26 cellular contexts compared by ENCODE assay signal in the genomic region with DNA sequence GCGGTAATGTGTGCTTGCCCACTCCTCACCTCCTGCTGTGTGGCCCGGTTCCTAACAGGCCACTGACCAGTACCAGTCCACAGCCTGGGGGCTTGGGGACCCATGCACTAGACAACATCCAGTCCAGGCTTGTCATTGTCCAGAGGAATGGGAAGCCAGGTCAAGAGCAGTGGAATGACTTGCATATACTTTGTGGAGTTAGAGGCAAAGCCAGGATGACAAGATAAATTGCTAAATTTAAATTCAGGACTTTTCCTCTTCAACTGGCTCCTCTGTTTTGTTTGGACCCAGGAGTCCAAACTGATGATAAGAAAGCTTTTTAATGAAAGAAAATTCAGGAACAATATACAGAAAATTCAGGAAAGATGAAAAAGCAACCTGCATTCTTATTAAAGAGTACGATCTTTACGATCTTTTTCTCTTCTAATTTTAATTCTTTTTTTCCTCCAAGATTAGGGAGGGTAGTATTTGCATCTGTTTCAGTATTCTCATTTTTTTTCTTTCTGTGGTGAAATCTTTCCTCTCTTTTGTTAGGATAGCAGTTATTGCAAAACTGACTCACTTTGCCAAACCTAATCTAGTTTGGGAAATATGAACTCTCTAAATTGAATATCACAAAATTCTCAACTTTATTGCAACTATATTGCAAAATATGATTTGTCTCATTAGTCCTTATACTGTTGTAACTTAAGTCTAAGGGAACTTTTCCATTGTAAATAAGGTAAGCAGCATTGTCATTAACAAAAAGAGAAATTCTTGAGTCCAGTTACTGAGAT. TPM values are rescaled to one million over a fixed set of nuclear protein-coding genes. Genes with fewer than 3 reads are reported as not detected.
DNase-seq lines count a peak whose midpoint lies in the region; ATAC-seq, FAIRE-seq and TF ChIP-seq lines count a peak whose summit lies in the region.
"Had no signal": no experiment of that assay in that cellular context is flagged by ENCODE, and none has a peak within 500 bp of the region (broad histone marks: within the 10 kb centered on the region; RNA-seq: fewer than 3 reads in every experiment).

No MANE protein-coding gene starts in this region.

- H3K79me2 ChIP-seq in osteoblast (ENCODE audit: insufficient read depth, low read length) = peaks cover 12% of the 10 kb centered on the region

- peaks cover 0 to 3% (median 0%) of the 10 kb centered on the region in 9 donors for H3K36me3 ChIP-seq in heart left ventricle
- peaks cover 40% of the 10 kb centered on the region for H3K36me3 ChIP-seq in osteoblast (ENCODE audit: insufficient read depth, low read length)
- H3K36me3 ChIP-seq: BLaER1 treated with 17β-estradiol and CSF1 and Interleukin-3, amounts not matched to agents 10 nM and 100 nM; breast epithelium; left lung; thoracic aorta had no signal

- H3K27me3 ChIP-seq in right cardiac atrium (ENCODE audit: control insufficient read depth, insufficient read depth) (no peaks in the 10 kb centered on the region), heart left ventricle (no peaks in the 10 kb centered on the region), osteoblast (ENCODE audit: insufficient read depth, low read length) (no peaks in the 10 kb centered on the region)
- H3K27me3 ChIP-seq: BLaER1 treated with 17β-estradiol and CSF1 and Interleukin-3, amounts not matched to agents 10 nM and 100 nM; breast epithelium; left lung had no signal

- H3K4me2 ChIP-seq in osteoblast (ENCODE audit: insufficient read depth, low read length) = peak overlapping the region; percentile 44
- H3K4me2 ChIP-seq: BLaER1 treated with 17β-estradiol and CSF1 and Interleukin-3, amounts not matched to agents 10 nM and 100 nM had no signal

- 88% methylated on average over 4 of the region's 4 CpGs for WGBS in right cardiac atrium
- 90 to 94% (median 91%) methylated on average over 4 of the region's 4 CpGs for WGBS in heart left ventricle, 4 donors

- DNase-seq in right cardiac atrium = no peak
- no peak for DNase-seq in heart left ventricle
- peak; percentile 56 for DNase-seq in fibroblast of pulmonary artery (ENCODE audit: low read depth)
- peak; percentile 83 for DNase-seq in osteoblast (ENCODE audit: insufficient read length, low spot score, missing footprints)
- no peak for DNase-seq in NCI-H524 treated with DMSO at 0.1 percent for 48 hours (lab: John Stamatoyannopoulos, UW)
- DNase-seq in HTR-8/SVneo (ENCODE audit: insufficient read length, low spot score) = no peak
- no peak for DNase-seq in activated naive CD4-positive, alpha-beta T cell treated with Interleukin-2 at 50 U/mL for 16 hours
- DNase-seq: 8988T; activated CD4-positive, alpha-beta T cell treated with anti-CD3 and anti-CD28 coated beads, Interleukin-2, amount 10 ng/mL, durations not matched to agents 7 days and 5 days; activated naive CD8-positive, alpha-beta T cell treated with anti-CD3 and anti-CD28 coated beads, Interleukin-2, amount 50 U/mL, for 24 hours; immature natural killer cell; KBM-7; left lung; MM.1S; NCI-H1436; NCI-H510A treated with DMSO at 0.1 percent for 48 hours; small intestine had no signal

- H3K4me1 ChIP-seq in right cardiac atrium (ENCODE audit: control insufficient read depth, insufficient read depth, low read length) (peaks cover 6% of the 10 kb centered on the region), heart left ventricle (peaks cover 0 to 11% (median 1%) of the 10 kb centered on the region in 12 donors), osteoblast (ENCODE audit: insufficient read depth, low read length) (peaks cover 25% of the 10 kb centered on the region)
- H3K4me1 ChIP-seq: breast epithelium, left lung had no signal

- H3K4me3 ChIP-seq in right cardiac atrium (ENCODE audit: low read length) = no peak overlapping the region
- H3K4me3 ChIP-seq in heart left ventricle = no peak overlapping the region
- no peak overlapping the region for H3K4me3 ChIP-seq in fibroblast of pulmonary artery (replicated peaks; ENCODE audit: low read depth, low read length)
- no peak overlapping the region for H3K4me3 ChIP-seq in osteoblast (ENCODE audit: insufficient read depth, low read length)
- H3K4me3 ChIP-seq: BLaER1 treated with 17β-estradiol and CSF1 and Interleukin-3, amounts not matched to agents 10 nM and 100 nM; breast epithelium; coronary artery; left lung; thoracic aorta had no signal

- TF ChIP-seq CTCF in heart left ventricle (IDR thresholded peaks at IDR 0.05) (no peak), fibroblast of pulmonary artery (IDR thresholded peaks at IDR 0.05; ENCODE audit: low read length, missing control alignments) (no peak), osteoblast (IDR thresholded peaks at IDR 0.05; ENCODE audit: extremely low read depth, low read depth, low read length) (no peak)

- no peak overlapping the region for H2AFZ ChIP-seq in osteoblast (ENCODE audit: low read length)

- FAIRE-seq in HTR-8/SVneo (lab: Jason Lieb, UNC) = no peak
- FAIRE-seq: D721Med, RCC 7860, small intestine had no signal

- intact Hi-C loops in right cardiac atrium (cut with DNase I) = no loop called here
- intact Hi-C loops in heart left ventricle (cut with DNase I) = no loop called here

- H3K9me3 ChIP-seq in right cardiac atrium (ENCODE audit: control insufficient read depth, low read length) (no peaks in the 10 kb centered on the region), heart left ventricle (no peaks in the 10 kb centered on the region), osteoblast (ENCODE audit: low read depth, low read length) (no peaks in the 10 kb centered on the region)
- H3K9me3 ChIP-seq: BLaER1 treated with 17β-estradiol and CSF1 and Interleukin-3, amounts not matched to agents 10 nM and 100 nM; breast epithelium; left lung; thoracic aorta had no signal

- H3K27ac ChIP-seq in right cardiac atrium (ENCODE audit: low read length) = no peak overlapping the region
- peak overlapping the region in 1 of 12 donors; percentile 34 for H3K27ac ChIP-seq in heart left ventricle
- H3K27ac ChIP-seq in osteoblast (ENCODE audit: low read depth, low read length) = peak overlapping the region; percentile 74
- H3K27ac ChIP-seq: BLaER1 treated with 17β-estradiol and CSF1 and Interleukin-3, amounts not matched to agents 10 nM and 100 nM; thoracic aorta had no signal

- ATAC-seq in right cardiac atrium = peak; percentile 24 to 25
- ATAC-seq in heart left ventricle = no peak
- no peak for ATAC-seq in GM21717 (IDR thresholded peaks at IDR 0.05; ENCODE audit: unreplicated experiment)
- ATAC-seq: activated naive CD8-positive, alpha-beta T cell treated with anti-CD3 and anti-CD28 coated beads, Interleukin-2, amount 50 U/mL, for 24 hours; left lung; natural killer cell treated with Interleukin-12 subunit alpha and Interleukin-12 subunit beta and Interleukin-15 and Interleukin-18, amount 100 ng/mL, for 72 hours; stimulated activated memory B cell treated with anti-CD40 and anti-IgM and Interleukin-4, amounts not matched to agents 10 μg/mL and 1 μg/mL and 100 μg/mL, for 72 hours had no signal

- no peak for TF ChIP-seq POLR2A in heart left ventricle (IDR thresholded peaks at IDR 0.05)

- no peaks in the 10 kb centered on the region for H4K20me1 ChIP-seq in osteoblast (ENCODE audit: insufficient read depth, low read length)
- H4K20me1 ChIP-seq: BLaER1 treated with 17β-estradiol and CSF1 and Interleukin-3, amounts not matched to agents 10 nM and 100 nM had no signal

RNA-seq across cellular contexts. Expression of a gene that starts 48.2 kb away (rescaled TPM):
- total RNA-seq in right cardiac atrium (1 to 10 TPM; 3.2 to 5.7 (median 4.1) TPM), heart left ventricle (10 to 100 TPM in 1 of 9 donors, 1 to 10 TPM in 8; 3.1 to 11.4 (median 4.1) TPM), osteoblast (22.1 and 29.7 TPM in 2 replicates)
- polyA plus RNA-seq in right cardiac atrium (3.8 TPM), heart left ventricle (1 to 10 TPM; 2.9 to 3.5 TPM)

Comparison
In these comparisons a context has a peak if more than half of its experiments do, and no peak if none do; other contexts are left out.
1. ATAC-seq: peak in right cardiac atrium (2 of 2); none in heart left ventricle (0 of 4) and GM21717 (single experiment).
2. DNase-seq: peak in fibroblast of pulmonary artery (single experiment) and osteoblast (single experiment); none in right cardiac atrium (0 of 3), heart left ventricle (0 of 5), NCI-H524 treated with DMSO at 0.1 percent for 48 hours (single experiment), HTR-8/SVneo (single experiment) and activated naive CD4-positive, alpha-beta T cell treated with Interleukin-2 at 50 U/mL for 16 hours (single experiment).